19 cellular contexts compared by ENCODE assay signal in the genomic region with DNA sequence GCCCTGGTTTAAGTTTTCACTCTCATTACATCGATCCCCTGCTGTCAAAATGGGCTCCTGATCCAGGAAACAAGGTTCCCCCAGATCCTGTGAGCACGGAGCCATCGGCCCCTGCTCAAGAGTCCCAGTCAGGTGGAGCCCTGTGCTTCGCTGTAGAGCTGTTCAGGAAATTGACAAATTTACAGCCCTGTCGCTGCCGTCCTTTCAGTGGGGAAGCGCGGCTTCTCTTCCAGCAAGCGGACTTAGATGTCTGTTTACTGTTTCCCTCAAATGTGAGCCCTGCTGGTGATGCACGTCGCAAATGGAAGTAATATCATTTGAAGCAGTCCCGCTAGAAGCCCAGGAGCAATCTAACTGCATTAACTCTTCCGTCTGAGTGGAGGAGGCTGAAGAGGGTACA.
"Had no signal": no experiment of that assay in that cellular context is flagged by ENCODE, and none has a peak within 500 bp of the region (broad histone marks: within the 10 kb centered on the region; RNA-seq: fewer than 3 reads in every experiment).

No MANE protein-coding gene starts in this region.

- DNase-seq: activated B cell treated with CpG ODN at 0.5 μM for 24 hours; activated CD4-positive, alpha-beta memory T cell treated with anti-CD3 and anti-CD28 coated beads, Interleukin-2, amount 10 ng/mL, durations not matched to agents 7 days and 5 days; activated CD4-positive, alpha-beta T cell treated with anti-CD3 and anti-CD28 coated beads for 48 hours; activated CD8-positive, alpha-beta memory T cell treated with anti-CD3 and anti-CD28 coated beads, Interleukin-2, amount 10 ng/mL, durations not matched to agents 7 days and 5 days; activated naive CD4-positive, alpha-beta T cell; activated naive CD8-positive, alpha-beta T cell treated with anti-CD3 and anti-CD28 coated beads for 36 hours; amniotic stem cell; effector CD8-positive, alpha-beta T cell; heart right ventricle; mucosa of descending colon; naive B cell; small intestine; stimulated activated CD4-positive, alpha-beta T cell treated with anti-CD3 and anti-CD28 coated beads, Interleukin-4, amount 100 ng/mL, for 1 hour; stimulated activated naive CD8-positive, alpha-beta T cell treated with anti-CD3 and anti-CD28 coated beads, Interleukin-15, amount 100 ng/mL, for 72 hours had no signal

- H3K4me1 ChIP-seq: gastroesophageal sphincter, heart right ventricle, right atrium auricular region had no signal

- H3K27ac ChIP-seq: cardiac muscle cell, gastroesophageal sphincter, heart right ventricle, right atrium auricular region had no signal

- H3K27me3 ChIP-seq: cardiac muscle cell, gastroesophageal sphincter, heart right ventricle, right atrium auricular region had no signal

- FAIRE-seq: small intestine had no signal

- ATAC-seq: activated CD8-positive, alpha-beta memory T cell treated with anti-CD3 and anti-CD28 coated beads, Interleukin-2, amount 10 ng/mL, durations not matched to agents 7 days and 5 days; activated T-helper 17 cell treated with anti-CD3 and anti-CD28 coated beads, Interleukin-2, amount 50 U/mL, for 72 hours; esophagus mucosa; gastroesophageal sphincter; heart right ventricle; mucosa of descending colon; stimulated activated naive CD8-positive, alpha-beta T cell treated with anti-CD3 and anti-CD28 coated beads, Interleukin-15, amount 100 ng/mL, for 72 hours had no signal

- H3K4me3 ChIP-seq: cardiac muscle cell, gastroesophageal sphincter, heart right ventricle, mucosa of descending colon, right atrium auricular region had no signal

- H3K9me3 ChIP-seq: gastroesophageal sphincter, mucosa of descending colon, right atrium auricular region had no signal

- H3K36me3 ChIP-seq: cardiac muscle cell, gastroesophageal sphincter, heart right ventricle, right atrium auricular region had no signal
